In genomic region chr10:21946946-21947345, GRCh38 we compare ENCODE assay signal across 27 cellular contexts.
"Had no signal": no experiment of that assay in that cellular context is flagged by ENCODE, and none has a peak within 500 bp of the region (broad histone marks: within the 10 kb centered on the region; RNA-seq: fewer than 3 reads in every experiment).

No MANE protein-coding gene starts in this region.

- H3K36me3 ChIP-seq: stomach, suprapubic skin, thoracic aorta, thyroid gland, tibial artery, transverse colon, upper lobe of left lung, upper lobe of right lung, uterus, vagina had no signal

- H3K4me3 ChIP-seq: stomach, suprapubic skin, testis, thoracic aorta, thyroid gland, tibial artery, tibial nerve, transverse colon, upper lobe of left lung, upper lobe of right lung, uterus, vagina had no signal

- H3K27me3 ChIP-seq: stomach, suprapubic skin, testis, thyroid gland, tibial artery, tibial nerve, transverse colon, upper lobe of left lung, upper lobe of right lung, uterus, vagina had no signal

- FAIRE-seq: urothelium cell line had no signal

- H3K4me1 ChIP-seq: testis, uterus had no signal

- H3K9me3 ChIP-seq: stomach, suprapubic skin, testis, thoracic aorta, thyroid gland, tibial artery, tibial nerve, transverse colon, upper lobe of left lung, upper lobe of right lung, uterus, vagina had no signal

- DNase-seq: stimulated activated CD4-positive, alpha-beta T cell treated with anti-CD3 and anti-CD28 coated beads, Interleukin-2, amount 100 ng/mL, for 48 hours; stimulated activated CD4-positive, alpha-beta T cell treated with anti-CD3 and anti-CD28 coated beads, Interleukin-4, amount 100 ng/mL, for 1 hour; stimulated activated CD4-positive, alpha-beta T cell treated with anti-CD3 and anti-CD28 coated beads, Interleukin-4, amount 100 ng/mL, for 24 hours; stimulated activated CD4-positive, alpha-beta T cell treated with anti-CD3 and anti-CD28 coated beads, Interleukin-4, amount 100 ng/mL, for 4 hours; stimulated activated CD8-positive, alpha-beta memory T cell treated with anti-CD3 and anti-CD28 coated beads, Interleukin-4, amount 100 ng/mL, for 48 hours; stimulated activated naive B cell treated with anti-CD40 and anti-IgM and Interleukin-4, amounts not matched to agents 10 μg/mL and 1 μg/mL and 100 μg/mL, for 72 hours; stimulated activated naive CD4-positive, alpha-beta T cell; stimulated activated naive CD4-positive, alpha-beta T cell treated with Interleukin-2 at 50 U/mL for 16 hours; stimulated activated naive CD8-positive, alpha-beta T cell treated with anti-CD3 and anti-CD28 coated beads, Interleukin-15, amount 100 ng/mL, for 72 hours; stimulated activated naive CD8-positive, alpha-beta T cell treated with anti-CD3 and anti-CD28 coated beads, Interleukin-15, Interleukin-2, amounts not matched to agents 100 U/mL and 50 U/mL, for 24 hours; stomach; substantia nigra; testis; thyroid gland; tibial artery; transverse colon; trophoblast cell; upper lobe of left lung; upper lobe of right lung; uterus had no signal

- ATAC-seq: stimulated activated effector memory CD8-positive, alpha-beta T cell treated with anti-CD3 and anti-CD28 coated beads, Interleukin-12 subunit alpha, Interleukin-12 subunit beta, amount 100 ng/mL, for 72 hours; stimulated activated memory B cell treated with anti-CD40 and anti-IgM and Interleukin-4, amounts not matched to agents 10 μg/mL and 1 μg/mL and 100 μg/mL, for 72 hours; stimulated activated naive B cell treated with anti-CD40 and anti-IgM and Interleukin-4, amounts not matched to agents 10 μg/mL and 1 μg/mL and 100 μg/mL, for 72 hours; stimulated activated naive CD8-positive, alpha-beta T cell treated with anti-CD3 and anti-CD28 coated beads, Interleukin-15, amount 100 ng/mL, for 72 hours; stimulated activated naive CD8-positive, alpha-beta T cell treated with anti-CD3 and anti-CD28 coated beads, Interleukin-15, Interleukin-2, amounts not matched to agents 100 U/mL and 50 U/mL, for 24 hours; upper lobe of right lung had no signal

- H3K27ac ChIP-seq: stomach, suprapubic skin, testis, thoracic aorta, thyroid gland, tibial artery, tibial nerve, transverse colon, upper lobe of left lung, upper lobe of right lung, uterus, vagina had no signal
